Comparison of ENCODE assay signal across 1 cellular context in genomic region chr5:7867260-7867659, GRCh38.
TF ChIP-seq lines count a peak whose summit lies in the region.

No MANE protein-coding gene starts in this region.

TF ChIP-seq in neural cell, 6 proteins besides CTCF, POLR2A, EP300 and RAD21 (continued from another document):
- TF ChIP-seq, protein P1, sequence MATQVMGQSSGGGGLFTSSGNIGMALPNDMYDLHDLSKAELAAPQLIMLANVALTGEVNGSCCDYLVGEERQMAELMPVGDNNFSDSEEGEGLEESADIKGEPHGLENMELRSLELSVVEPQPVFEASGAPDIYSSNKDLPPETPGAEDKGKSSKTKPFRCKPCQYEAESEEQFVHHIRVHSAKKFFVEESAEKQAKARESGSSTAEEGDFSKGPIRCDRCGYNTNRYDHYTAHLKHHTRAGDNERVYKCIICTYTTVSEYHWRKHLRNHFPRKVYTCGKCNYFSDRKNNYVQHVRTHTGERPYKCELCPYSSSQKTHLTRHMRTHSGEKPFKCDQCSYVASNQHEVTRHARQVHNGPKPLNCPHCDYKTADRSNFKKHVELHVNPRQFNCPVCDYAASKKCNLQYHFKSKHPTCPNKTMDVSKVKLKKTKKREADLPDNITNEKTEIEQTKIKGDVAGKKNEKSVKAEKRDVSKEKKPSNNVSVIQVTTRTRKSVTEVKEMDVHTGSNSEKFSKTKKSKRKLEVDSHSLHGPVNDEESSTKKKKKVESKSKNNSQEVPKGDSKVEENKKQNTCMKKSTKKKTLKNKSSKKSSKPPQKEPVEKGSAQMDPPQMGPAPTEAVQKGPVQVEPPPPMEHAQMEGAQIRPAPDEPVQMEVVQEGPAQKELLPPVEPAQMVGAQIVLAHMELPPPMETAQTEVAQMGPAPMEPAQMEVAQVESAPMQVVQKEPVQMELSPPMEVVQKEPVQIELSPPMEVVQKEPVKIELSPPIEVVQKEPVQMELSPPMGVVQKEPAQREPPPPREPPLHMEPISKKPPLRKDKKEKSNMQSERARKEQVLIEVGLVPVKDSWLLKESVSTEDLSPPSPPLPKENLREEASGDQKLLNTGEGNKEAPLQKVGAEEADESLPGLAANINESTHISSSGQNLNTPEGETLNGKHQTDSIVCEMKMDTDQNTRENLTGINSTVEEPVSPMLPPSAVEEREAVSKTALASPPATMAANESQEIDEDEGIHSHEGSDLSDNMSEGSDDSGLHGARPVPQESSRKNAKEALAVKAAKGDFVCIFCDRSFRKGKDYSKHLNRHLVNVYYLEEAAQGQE (IDR thresholded peaks at IDR 0.05; ENCODE audit: borderline replicate concordance): no peak
- TF ChIP-seq TAF1 (IDR thresholded peaks at IDR 0.05; ENCODE audit: low read depth): no peak
